Comparison of ENCODE assay signal across 8 cellular contexts in the genomic region with DNA sequence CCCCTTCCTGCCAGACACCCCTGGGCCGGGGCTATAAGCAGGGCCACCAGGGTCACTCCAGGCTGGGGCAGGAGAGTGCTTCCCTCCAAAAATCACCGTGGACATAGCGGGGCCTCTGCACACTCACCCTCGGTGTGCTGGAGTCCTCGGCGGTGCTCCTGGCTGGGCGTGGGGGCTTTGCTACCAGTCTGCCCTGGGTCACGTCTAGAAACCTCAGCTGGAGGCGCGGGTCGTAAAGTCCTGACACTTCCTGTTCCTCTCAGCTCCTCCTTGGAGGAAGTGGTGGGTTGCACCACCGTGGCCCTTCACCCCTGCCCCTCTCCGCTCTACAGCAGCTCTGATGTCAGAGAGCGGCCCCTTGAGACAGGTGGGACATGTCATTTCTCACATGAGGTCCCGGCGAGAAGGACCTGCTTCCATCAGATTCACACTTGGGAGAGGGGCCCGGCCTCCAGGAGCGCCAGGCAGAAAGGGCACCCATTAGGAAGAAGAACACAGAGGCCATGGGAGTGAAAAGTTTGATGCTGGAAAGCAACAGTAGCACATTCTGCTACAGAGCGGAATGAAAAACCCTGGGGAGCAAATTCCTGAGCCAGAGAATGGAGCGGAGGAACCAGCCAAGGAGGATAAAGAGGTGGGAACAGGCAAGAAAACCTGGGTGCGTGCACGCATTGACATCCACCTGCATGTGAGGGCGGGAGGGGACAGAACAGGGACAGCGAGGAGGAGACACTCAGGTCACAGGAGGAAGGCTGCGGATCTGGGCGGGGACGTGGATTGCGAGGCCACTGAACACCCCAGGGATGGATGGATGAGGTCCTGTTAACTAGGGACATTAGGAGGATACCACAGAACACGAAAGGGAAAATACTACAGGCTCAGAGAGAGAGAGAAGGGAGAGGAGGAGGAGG. TPM values are rescaled to one million over a fixed set of nuclear protein-coding genes. Genes with fewer than 3 reads are reported as not detected.
DNase-seq lines count a peak whose midpoint lies in the region; ATAC-seq and TF ChIP-seq lines count a peak whose summit lies in the region.

A gene (minus strand): TSS at position 206 of the 911 bp plus-strand sequence. CDS start 10,117 bp downstream, outside the sequence.

- H3K27me3 Mint-ChIP-seq in activated T-helper 2 cell treated with anti-CD3 and anti-CD28 coated beads, Interferon-gamma antibody, Interleukin-2, Interleukin-4, amounts not matched to agents 10 μg/mL and 5 μg/mL and 100 μg/mL, durations not matched to agents 14 hours and 24 hours and 36 hours (ENCODE audit: low read depth): no peaks in the 10 kb centered on the region
- H3K27me3 Mint-ChIP-seq in mesothelial cell of epicardium (ENCODE audit: low read depth): peaks cover 59% of the 10 kb centered on the region

- peaks cover 0 to 3% of the 10 kb centered on the region in 2 donors for H3K4me1 ChIP-seq in lung (ENCODE audit: control insufficient read depth in 2 of 2, insufficient read depth in 2 of 2, low read length in 2 of 2)

- ATAC-seq in GM19397 (IDR thresholded peaks at IDR 0.05; ENCODE audit: unreplicated experiment): peak; percentile 46
- peak; percentile 78 for ATAC-seq in lung (ENCODE audit: insufficient read depth, low FRiP score)

- peak within 1 kb of the TSS; percentile 90 for H3K27ac Mint-ChIP-seq in activated T-helper 2 cell treated with anti-CD3 and anti-CD28 coated beads, Interferon-gamma antibody, Interleukin-2, Interleukin-4, amounts not matched to agents 10 μg/mL and 5 μg/mL and 100 μg/mL, durations not matched to agents 14 hours and 24 hours and 36 hours
- H3K27ac Mint-ChIP-seq in mesothelial cell of epicardium: no peak within 1 kb of the TSS

- H3K4me1 Mint-ChIP-seq in activated T-helper 2 cell treated with anti-CD3 and anti-CD28 coated beads, Interferon-gamma antibody, Interleukin-2, Interleukin-4, amounts not matched to agents 10 μg/mL and 5 μg/mL and 100 μg/mL, durations not matched to agents 14 hours and 24 hours and 36 hours (ENCODE audit: low read depth): peaks cover 59% of the 10 kb centered on the region
- peaks cover 2% of the 10 kb centered on the region for H3K4me1 Mint-ChIP-seq in mesothelial cell of epicardium

- peak; percentile 88 for DNase-seq in MV-4-11 (lab: John Stamatoyannopoulos, UW)
- DNase-seq in activated T-helper 2 cell treated with anti-CD3 and anti-CD28 coated beads, Interferon-gamma antibody, Interleukin-2, Interleukin-4, amounts not matched to agents 10 μg/mL and 5 μg/mL and 100 μg/mL, durations not matched to agents 14 hours and 24 hours and 36 hours (ENCODE audit: low spot score): peak; percentile 50
- DNase-seq in lung (ENCODE audit: low spot score): peak; percentile 69
- no peak for DNase-seq in kidney glomerular epithelial cell (lab: John Stamatoyannopoulos, UW)
- DNase-seq in NCI-H2196 (lab: John Stamatoyannopoulos, UW; ENCODE audit: unreplicated experiment): no peak
- DNase-seq in mesothelial cell of epicardium (ENCODE audit: low spot score in 2 of 2, unreplicated experiment in 2 of 2): no peak

- intact Hi-C loops in activated T-helper 2 cell treated with anti-CD3 and anti-CD28 coated beads, Interferon-gamma antibody, Interleukin-2, Interleukin-4, amounts not matched to agents 10 μg/mL and 5 μg/mL and 100 μg/mL, durations not matched to agents 14 hours and 24 hours and 36 hours (cut with micrococcal nuclease): loop anchor here (2.0 to 5.0 kb wide), 2 partner anchors 28 to 156 kb away; no protein-coding TSS in a partner anchor

- H3K4me3 ChIP-seq in lung: peak within 1 kb of the TSS; percentile 20

- H3K27ac ChIP-seq in lung (ENCODE audit: low read depth in 1 of 2, low read length in 1 of 2): peak within 1 kb of the TSS in 1 of 2 donors; percentile 15

- H3K9me3 Mint-ChIP-seq in activated T-helper 2 cell treated with anti-CD3 and anti-CD28 coated beads, Interferon-gamma antibody, Interleukin-2, Interleukin-4, amounts not matched to agents 10 μg/mL and 5 μg/mL and 100 μg/mL, durations not matched to agents 14 hours and 24 hours and 36 hours: no peaks in the 10 kb centered on the region
- H3K9me3 Mint-ChIP-seq in mesothelial cell of epicardium: no peaks in the 10 kb centered on the region

- TF ChIP-seq CTCF in lung (IDR thresholded peaks at IDR 0.05; ENCODE audit: control extremely low read depth, extremely low read depth) (no peak), subcutaneous adipose tissue (IDR thresholded peaks at IDR 0.05; ENCODE audit: low read depth) (no peak), mesothelial cell of epicardium (IDR thresholded peaks at IDR 0.05; ENCODE audit: unreplicated experiment) (no peak)

- H3K9me3 ChIP-seq in lung (ENCODE audit: control insufficient read depth in 2 of 2, insufficient read depth in 1 of 2, low read length in 1 of 2): peaks cover 0 to 3% of the 10 kb centered on the region in 2 donors

- H3K36me3 Mint-ChIP-seq in activated T-helper 2 cell treated with anti-CD3 and anti-CD28 coated beads, Interferon-gamma antibody, Interleukin-2, Interleukin-4, amounts not matched to agents 10 μg/mL and 5 μg/mL and 100 μg/mL, durations not matched to agents 14 hours and 24 hours and 36 hours (ENCODE audit: low read depth): peaks cover 31% of the 10 kb centered on the region
- H3K36me3 Mint-ChIP-seq in mesothelial cell of epicardium: no peaks in the 10 kb centered on the region

- WGBS in lung, 2 donors: 42 to 52% methylated on average over 29 of the region's 29 CpGs

- no peaks in the 10 kb centered on the region for H3K36me3 ChIP-seq in lung (ENCODE audit: control insufficient read depth in 2 of 2, insufficient read depth in 2 of 2, low read length in 2 of 2)

- H3K4me3 Mint-ChIP-seq in activated T-helper 2 cell treated with anti-CD3 and anti-CD28 coated beads, Interferon-gamma antibody, Interleukin-2, Interleukin-4, amounts not matched to agents 10 μg/mL and 5 μg/mL and 100 μg/mL, durations not matched to agents 14 hours and 24 hours and 36 hours (ENCODE audit: low read depth): peak within 1 kb of the TSS; percentile 97
- no peak within 1 kb of the TSS for H3K4me3 Mint-ChIP-seq in mesothelial cell of epicardium

- H3K27me3 ChIP-seq in lung (ENCODE audit: control insufficient read depth, insufficient read depth): no peaks in the 10 kb centered on the region

RNA-seq across cellular contexts. Expression of the gene that starts here (rescaled TPM):
- total RNA-seq in activated T-helper 2 cell treated with anti-CD3 and anti-CD28 coated beads, Interferon-gamma antibody, Interleukin-2, Interleukin-4, amounts not matched to agents 10 μg/mL and 5 μg/mL and 100 μg/mL, durations not matched to agents 14 hours and 24 hours and 36 hours: 210 and 212 TPM in 2 replicates
- total RNA-seq in lung: 100 to 1,000 TPM in 1 of 2 donors, 10 to 100 TPM in 1; 52.9 to 246 TPM
- 100 to 1,000 TPM; 128 to 376 TPM for polyA plus RNA-seq in lung
- total RNA-seq in subcutaneous adipose tissue: 1,000 to 10,000 TPM in 1 of 4 donors, 100 to 1,000 TPM in 1, 10 to 100 TPM in 2; 55.8 to 1,044 (median 162) TPM
- total RNA-seq in mesothelial cell of epicardium: 0.61 to 1.4 TPM (median 0.74 TPM) in 3 replicates

Comparison
In these comparisons a context has a peak if more than half of its experiments do, and no peak if none do; other contexts are left out.
1. RNA of the gene that starts here (total RNA-seq): 52.9 to 246 TPM in lung, 55.8 to 1,044 TPM in subcutaneous adipose tissue and 210 to 212 TPM in activated T-helper 2 cell treated with anti-CD3 and anti-CD28 coated beads, Interferon-gamma antibody, Interleukin-2, Interleukin-4, amounts not matched to agents 10 μg/mL and 5 μg/mL and 100 μg/mL, durations not matched to agents 14 hours and 24 hours and 36 hours; 0.61 to 1.4 TPM in mesothelial cell of epicardium; every median in the first group is over 10 times any median in the second.
2. DNase-seq: peak in MV-4-11 (single experiment), activated T-helper 2 cell treated with anti-CD3 and anti-CD28 coated beads, Interferon-gamma antibody, Interleukin-2, Interleukin-4, amounts not matched to agents 10 μg/mL and 5 μg/mL and 100 μg/mL, durations not matched to agents 14 hours and 24 hours and 36 hours (single experiment) and lung (single experiment); none in kidney glomerular epithelial cell (single experiment), NCI-H2196 (single experiment) and mesothelial cell of epicardium (0 of 2).